In genomic region chr15:98292442-98293240, GRCh38 we compare ENCODE assay signal across 7 cellular contexts.
DNase-seq lines count a peak whose midpoint lies in the region; ATAC-seq and TF ChIP-seq lines count a peak whose summit lies in the region.

No MANE protein-coding gene starts in this region.

- H3K27me3 ChIP-seq in right cardiac atrium (ENCODE audit: control insufficient read depth, insufficient read depth), result no peaks in the 10 kb centered on the region

- ATAC-seq in right cardiac atrium (peak in 1 of 2 donors; percentile 47), HG03025 (IDR thresholded peaks at IDR 0.05; ENCODE audit: low FRiP score, unreplicated experiment) (no peak)

- H3K4me3 ChIP-seq in GM12864 (ENCODE audit: low read depth, low read length) (no peak overlapping the region), right cardiac atrium (ENCODE audit: low read length) (no peak overlapping the region)

- peak; percentile 88 for TF ChIP-seq CTCF in GM12864 (IDR thresholded peaks at IDR 0.05; ENCODE audit: low read depth, low read length, missing control alignments)

- intact Hi-C loops in right cardiac atrium (cut with DNase I), result loop anchor here in 1 of 4 donors (10.0 kb wide), 1 partner anchor 298 kb away; no protein-coding TSS in a partner anchor

- no peaks in the 10 kb centered on the region for H3K9me3 ChIP-seq in right cardiac atrium (ENCODE audit: control insufficient read depth, low read length)

- H3K4me1 ChIP-seq in right cardiac atrium (ENCODE audit: control insufficient read depth, insufficient read depth, low read length), result no peaks in the 10 kb centered on the region

- WGBS in right cardiac atrium, result 2% methylated on average over 46 of the region's 46 CpGs

- DNase-seq in GM12864 (ENCODE audit: low read depth) (no peak), H4 (ENCODE audit: low spot score) (peak; percentile 22), NAMALWA (ENCODE audit: low spot score) (peak; percentile 62), right cardiac atrium (peak in 2 of 3 donors; percentile 37 to 58)
- peak; percentile 5 to 52 (median 22) for DNase-seq in activated CD8-positive, alpha-beta memory T cell treated with anti-CD3 and anti-CD28 coated beads for 48 hours (ENCODE audit: low read depth in 2 of 3, low spot score in 2 of 3)
- DNase-seq in stimulated activated CD4-positive, alpha-beta T cell treated with anti-CD3 and anti-CD28 coated beads, Interleukin-12 subunit alpha, Interleukin-12 subunit beta, amount 100 ng/mL, for 4 hours, result peak; percentile 23

- H3K27ac ChIP-seq in right cardiac atrium (ENCODE audit: low read length), result no peak overlapping the region
